In the genomic region with DNA sequence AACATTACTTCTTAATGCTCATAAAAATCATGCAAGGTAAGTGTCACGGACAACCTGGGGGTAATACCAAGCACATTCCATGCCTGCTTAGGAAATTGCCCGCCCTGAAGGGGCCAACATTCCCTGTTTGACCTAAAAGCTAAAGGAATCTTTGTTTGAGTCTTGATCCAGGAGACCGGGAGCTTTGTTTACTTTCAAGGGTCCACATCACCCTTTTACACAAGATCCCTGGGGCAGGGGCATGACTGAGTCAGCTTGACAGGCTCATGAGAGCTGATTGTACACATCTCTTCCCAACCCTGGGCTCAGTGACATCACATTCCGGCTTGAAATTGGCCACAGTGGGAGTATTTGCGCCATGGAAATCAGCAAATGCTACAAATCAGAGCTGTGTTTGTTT, we compare ENCODE assay signal across 26 cellular contexts.
"Had no signal": no experiment of that assay in that cellular context is flagged by ENCODE, and none has a peak within 500 bp of the region (broad histone marks: within the 10 kb centered on the region; RNA-seq: fewer than 3 reads in every experiment).

No MANE protein-coding gene starts in this region.

- H3K36me3 ChIP-seq: breast epithelium, Peyer's patch, SJCRH30 had no signal

- DNase-seq: activated CD4-positive, alpha-beta T cell treated with anti-CD3 and anti-CD28 coated beads, Interleukin-2, amount 10 ng/mL, durations not matched to agents 24 days and 14 days; activated CD4-positive, alpha-beta T cell treated with anti-CD3 and anti-CD28 coated beads, Interleukin-2, amount 50 U/mL, for 48 hours; activated CD4-positive, CD25-positive, alpha-beta regulatory T cell treated with anti-CD3 and anti-CD28 coated beads, Interleukin-2, amount 50 U/mL, for 72 hours; activated CD8-positive, alpha-beta memory T cell treated with anti-CD3 and anti-CD28 coated beads, Interleukin-2, amount 10 ng/mL, durations not matched to agents 7 days and 5 days; activated effector memory CD4-positive, alpha-beta T cell treated with Interleukin-2 at 50 U/mL for 16 hours; activated naive CD4-positive, alpha-beta T cell; activated T-cell treated with anti-CD3 and anti-CD28 coated beads, Interleukin-2, amount 50 U/mL, for 24 hours; aorta; Kasumi-1; KBM-7; MV-4-11; NCI-H1092 treated with DMSO at 0.1 percent for 48 hours; NCI-H1417 treated with DMSO at 0.1 percent for 48 hours; NCI-H1694; NCI-H2029; NCI-H2107; NCI-H2171 treated with DMSO at 0.1 percent for 48 hours; NCI-H226; NCI-H82; Peyer's patch; Right ventricle myocardium superior; SJCRH30 had no signal

- H3K4me3 ChIP-seq: breast epithelium, Peyer's patch, SJCRH30 had no signal

- H3K9me3 ChIP-seq: breast epithelium, Peyer's patch, SJCRH30 had no signal

- H3K4me1 ChIP-seq: breast epithelium, Peyer's patch, SJCRH30 had no signal

- H3K27me3 ChIP-seq: breast epithelium, Peyer's patch, SJCRH30 had no signal

- H3K27ac ChIP-seq: breast epithelium, Peyer's patch, RWPE1, SJCRH30 had no signal

- ATAC-seq: activated CD8-positive, alpha-beta memory T cell treated with anti-CD3 and anti-CD28 coated beads, Interleukin-2, amount 10 ng/mL, durations not matched to agents 7 days and 5 days; SK-N-SH treated with all-trans-retinoic acid at 6 μM for 48 hours; WTC11 had no signal
